Comparison of ENCODE assay signal across 1 cellular context in the genomic region with DNA sequence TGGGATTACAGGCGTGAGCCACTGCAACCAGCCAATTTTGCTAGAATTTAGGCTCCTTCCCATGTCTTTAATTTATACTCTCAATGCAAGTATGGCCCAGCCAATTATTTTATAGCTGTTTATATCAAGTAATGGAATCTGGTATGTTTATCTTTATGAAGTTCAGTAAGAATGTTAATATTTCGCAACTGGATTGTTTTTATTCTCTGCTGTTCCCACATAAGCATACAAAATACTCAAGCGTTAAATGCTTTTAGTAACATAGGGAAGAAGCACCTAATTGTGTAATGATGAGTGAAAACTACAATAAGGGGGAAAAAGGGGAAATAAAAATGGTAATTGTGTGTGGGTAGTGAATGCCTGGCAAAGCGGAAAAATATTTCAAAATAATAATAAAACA.
TF ChIP-seq lines count a peak whose summit lies in the region.

No MANE protein-coding gene starts in this region.

TF ChIP-seq in K562, 482 proteins besides CTCF, POLR2A, EP300 and RAD21 (continued from another document):
- TF ChIP-seq, protein P1, sequence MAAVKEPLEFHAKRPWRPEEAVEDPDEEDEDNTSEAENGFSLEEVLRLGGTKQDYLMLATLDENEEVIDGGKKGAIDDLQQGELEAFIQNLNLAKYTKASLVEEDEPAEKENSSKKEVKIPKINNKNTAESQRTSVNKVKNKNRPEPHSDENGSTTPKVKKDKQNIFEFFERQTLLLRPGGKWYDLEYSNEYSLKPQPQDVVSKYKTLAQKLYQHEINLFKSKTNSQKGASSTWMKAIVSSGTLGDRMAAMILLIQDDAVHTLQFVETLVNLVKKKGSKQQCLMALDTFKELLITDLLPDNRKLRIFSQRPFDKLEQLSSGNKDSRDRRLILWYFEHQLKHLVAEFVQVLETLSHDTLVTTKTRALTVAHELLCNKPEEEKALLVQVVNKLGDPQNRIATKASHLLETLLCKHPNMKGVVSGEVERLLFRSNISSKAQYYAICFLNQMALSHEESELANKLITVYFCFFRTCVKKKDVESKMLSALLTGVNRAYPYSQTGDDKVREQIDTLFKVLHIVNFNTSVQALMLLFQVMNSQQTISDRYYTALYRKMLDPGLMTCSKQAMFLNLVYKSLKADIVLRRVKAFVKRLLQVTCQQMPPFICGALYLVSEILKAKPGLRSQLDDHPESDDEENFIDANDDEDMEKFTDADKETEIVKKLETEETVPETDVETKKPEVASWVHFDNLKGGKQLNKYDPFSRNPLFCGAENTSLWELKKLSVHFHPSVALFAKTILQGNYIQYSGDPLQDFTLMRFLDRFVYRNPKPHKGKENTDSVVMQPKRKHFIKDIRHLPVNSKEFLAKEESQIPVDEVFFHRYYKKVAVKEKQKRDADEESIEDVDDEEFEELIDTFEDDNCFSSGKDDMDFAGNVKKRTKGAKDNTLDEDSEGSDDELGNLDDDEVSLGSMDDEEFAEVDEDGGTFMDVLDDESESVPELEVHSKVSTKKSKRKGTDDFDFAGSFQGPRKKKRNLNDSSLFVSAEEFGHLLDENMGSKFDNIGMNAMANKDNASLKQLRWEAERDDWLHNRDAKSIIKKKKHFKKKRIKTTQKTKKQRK (IDR thresholded peaks at IDR 0.05; ENCODE audit: borderline replicate concordance, low read depth, low read length), result no peak
- TF ChIP-seq, protein P2, sequence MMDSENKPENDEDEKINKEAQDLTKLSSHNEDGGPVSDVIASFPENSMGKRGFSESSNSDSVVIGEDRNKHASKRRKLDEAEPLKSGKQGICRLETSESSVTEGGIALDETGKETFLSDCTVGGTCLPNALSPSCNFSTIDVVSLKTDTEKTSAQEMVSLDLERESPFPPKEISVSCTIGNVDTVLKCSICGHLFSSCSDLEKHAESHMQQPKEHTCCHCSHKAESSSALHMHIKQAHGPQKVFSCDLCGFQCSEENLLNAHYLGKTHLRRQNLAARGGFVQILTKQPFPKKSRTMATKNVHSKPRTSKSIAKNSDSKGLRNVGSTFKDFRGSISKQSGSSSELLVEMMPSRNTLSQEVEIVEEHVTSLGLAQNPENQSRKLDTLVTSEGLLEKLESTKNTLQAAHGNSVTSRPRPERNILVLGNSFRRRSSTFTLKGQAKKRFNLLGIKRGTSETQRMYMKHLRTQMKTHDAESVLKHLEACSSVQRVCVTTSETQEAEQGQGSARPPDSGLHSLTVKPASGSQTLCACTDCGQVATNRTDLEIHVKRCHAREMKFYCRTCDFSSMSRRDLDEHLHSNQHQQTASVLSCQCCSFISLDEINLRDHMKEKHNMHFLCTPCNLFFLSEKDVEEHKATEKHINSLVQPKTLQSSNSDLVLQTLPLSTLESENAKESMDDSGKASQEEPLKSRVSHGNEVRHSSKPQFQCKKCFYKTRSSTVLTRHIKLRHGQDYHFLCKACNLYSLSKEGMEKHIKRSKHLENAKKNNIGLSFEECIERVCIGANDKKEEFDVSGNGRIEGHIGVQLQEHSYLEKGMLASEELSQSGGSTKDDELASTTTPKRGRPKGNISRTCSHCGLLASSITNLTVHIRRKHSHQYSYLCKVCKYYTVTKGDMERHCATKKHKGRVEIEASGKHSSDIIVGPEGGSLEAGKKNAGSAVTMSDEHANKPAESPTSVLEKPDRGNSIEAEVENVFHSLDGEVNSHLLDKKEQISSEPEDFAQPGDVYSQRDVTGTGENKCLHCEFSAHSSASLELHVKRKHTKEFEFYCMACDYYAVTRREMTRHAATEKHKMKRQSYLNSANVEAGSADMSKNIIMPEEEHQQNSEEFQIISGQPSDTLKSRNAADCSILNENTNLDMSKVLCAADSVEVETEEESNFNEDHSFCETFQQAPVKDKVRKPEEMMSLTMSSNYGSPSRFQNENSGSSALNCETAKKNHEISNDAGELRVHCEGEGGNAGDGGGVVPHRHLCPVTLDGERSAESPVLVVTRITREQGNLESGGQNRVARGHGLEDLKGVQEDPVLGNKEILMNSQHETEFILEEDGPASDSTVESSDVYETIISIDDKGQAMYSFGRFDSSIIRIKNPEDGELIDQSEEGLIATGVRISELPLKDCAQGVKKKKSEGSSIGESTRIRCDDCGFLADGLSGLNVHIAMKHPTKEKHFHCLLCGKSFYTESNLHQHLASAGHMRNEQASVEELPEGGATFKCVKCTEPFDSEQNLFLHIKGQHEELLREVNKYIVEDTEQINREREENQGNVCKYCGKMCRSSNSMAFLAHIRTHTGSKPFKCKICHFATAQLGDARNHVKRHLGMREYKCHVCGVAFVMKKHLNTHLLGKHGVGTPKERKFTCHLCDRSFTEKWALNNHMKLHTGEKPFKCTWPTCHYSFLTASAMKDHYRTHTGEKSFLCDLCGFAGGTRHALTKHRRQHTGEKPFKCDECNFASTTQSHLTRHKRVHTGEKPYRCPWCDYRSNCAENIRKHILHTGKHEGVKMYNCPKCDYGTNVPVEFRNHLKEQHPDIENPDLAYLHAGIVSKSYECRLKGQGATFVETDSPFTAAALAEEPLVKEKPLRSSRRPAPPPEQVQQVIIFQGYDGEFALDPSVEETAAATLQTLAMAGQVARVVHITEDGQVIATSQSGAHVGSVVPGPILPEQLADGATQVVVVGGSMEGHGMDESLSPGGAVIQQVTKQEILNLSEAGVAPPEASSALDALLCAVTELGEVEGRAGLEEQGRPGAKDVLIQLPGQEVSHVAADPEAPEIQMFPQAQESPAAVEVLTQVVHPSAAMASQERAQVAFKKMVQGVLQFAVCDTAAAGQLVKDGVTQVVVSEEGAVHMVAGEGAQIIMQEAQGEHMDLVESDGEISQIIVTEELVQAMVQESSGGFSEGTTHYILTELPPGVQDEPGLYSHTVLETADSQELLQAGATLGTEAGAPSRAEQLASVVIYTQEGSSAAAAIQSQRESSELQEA (IDR thresholded peaks at IDR 0.05; ENCODE audit: low read depth), result no peak
- TF ChIP-seq, protein P3, sequence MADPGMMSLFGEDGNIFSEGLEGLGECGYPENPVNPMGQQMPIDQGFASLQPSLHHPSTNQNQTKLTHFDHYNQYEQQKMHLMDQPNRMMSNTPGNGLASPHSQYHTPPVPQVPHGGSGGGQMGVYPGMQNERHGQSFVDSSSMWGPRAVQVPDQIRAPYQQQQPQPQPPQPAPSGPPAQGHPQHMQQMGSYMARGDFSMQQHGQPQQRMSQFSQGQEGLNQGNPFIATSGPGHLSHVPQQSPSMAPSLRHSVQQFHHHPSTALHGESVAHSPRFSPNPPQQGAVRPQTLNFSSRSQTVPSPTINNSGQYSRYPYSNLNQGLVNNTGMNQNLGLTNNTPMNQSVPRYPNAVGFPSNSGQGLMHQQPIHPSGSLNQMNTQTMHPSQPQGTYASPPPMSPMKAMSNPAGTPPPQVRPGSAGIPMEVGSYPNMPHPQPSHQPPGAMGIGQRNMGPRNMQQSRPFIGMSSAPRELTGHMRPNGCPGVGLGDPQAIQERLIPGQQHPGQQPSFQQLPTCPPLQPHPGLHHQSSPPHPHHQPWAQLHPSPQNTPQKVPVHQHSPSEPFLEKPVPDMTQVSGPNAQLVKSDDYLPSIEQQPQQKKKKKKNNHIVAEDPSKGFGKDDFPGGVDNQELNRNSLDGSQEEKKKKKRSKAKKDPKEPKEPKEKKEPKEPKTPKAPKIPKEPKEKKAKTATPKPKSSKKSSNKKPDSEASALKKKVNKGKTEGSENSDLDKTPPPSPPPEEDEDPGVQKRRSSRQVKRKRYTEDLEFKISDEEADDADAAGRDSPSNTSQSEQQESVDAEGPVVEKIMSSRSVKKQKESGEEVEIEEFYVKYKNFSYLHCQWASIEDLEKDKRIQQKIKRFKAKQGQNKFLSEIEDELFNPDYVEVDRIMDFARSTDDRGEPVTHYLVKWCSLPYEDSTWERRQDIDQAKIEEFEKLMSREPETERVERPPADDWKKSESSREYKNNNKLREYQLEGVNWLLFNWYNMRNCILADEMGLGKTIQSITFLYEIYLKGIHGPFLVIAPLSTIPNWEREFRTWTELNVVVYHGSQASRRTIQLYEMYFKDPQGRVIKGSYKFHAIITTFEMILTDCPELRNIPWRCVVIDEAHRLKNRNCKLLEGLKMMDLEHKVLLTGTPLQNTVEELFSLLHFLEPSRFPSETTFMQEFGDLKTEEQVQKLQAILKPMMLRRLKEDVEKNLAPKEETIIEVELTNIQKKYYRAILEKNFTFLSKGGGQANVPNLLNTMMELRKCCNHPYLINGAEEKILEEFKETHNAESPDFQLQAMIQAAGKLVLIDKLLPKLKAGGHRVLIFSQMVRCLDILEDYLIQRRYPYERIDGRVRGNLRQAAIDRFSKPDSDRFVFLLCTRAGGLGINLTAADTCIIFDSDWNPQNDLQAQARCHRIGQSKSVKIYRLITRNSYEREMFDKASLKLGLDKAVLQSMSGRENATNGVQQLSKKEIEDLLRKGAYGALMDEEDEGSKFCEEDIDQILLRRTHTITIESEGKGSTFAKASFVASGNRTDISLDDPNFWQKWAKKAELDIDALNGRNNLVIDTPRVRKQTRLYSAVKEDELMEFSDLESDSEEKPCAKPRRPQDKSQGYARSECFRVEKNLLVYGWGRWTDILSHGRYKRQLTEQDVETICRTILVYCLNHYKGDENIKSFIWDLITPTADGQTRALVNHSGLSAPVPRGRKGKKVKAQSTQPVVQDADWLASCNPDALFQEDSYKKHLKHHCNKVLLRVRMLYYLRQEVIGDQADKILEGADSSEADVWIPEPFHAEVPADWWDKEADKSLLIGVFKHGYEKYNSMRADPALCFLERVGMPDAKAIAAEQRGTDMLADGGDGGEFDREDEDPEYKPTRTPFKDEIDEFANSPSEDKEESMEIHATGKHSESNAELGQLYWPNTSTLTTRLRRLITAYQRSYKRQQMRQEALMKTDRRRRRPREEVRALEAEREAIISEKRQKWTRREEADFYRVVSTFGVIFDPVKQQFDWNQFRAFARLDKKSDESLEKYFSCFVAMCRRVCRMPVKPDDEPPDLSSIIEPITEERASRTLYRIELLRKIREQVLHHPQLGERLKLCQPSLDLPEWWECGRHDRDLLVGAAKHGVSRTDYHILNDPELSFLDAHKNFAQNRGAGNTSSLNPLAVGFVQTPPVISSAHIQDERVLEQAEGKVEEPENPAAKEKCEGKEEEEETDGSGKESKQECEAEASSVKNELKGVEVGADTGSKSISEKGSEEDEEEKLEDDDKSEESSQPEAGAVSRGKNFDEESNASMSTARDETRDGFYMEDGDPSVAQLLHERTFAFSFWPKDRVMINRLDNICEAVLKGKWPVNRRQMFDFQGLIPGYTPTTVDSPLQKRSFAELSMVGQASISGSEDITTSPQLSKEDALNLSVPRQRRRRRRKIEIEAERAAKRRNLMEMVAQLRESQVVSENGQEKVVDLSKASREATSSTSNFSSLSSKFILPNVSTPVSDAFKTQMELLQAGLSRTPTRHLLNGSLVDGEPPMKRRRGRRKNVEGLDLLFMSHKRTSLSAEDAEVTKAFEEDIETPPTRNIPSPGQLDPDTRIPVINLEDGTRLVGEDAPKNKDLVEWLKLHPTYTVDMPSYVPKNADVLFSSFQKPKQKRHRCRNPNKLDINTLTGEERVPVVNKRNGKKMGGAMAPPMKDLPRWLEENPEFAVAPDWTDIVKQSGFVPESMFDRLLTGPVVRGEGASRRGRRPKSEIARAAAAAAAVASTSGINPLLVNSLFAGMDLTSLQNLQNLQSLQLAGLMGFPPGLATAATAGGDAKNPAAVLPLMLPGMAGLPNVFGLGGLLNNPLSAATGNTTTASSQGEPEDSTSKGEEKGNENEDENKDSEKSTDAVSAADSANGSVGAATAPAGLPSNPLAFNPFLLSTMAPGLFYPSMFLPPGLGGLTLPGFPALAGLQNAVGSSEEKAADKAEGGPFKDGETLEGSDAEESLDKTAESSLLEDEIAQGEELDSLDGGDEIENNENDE (IDR thresholded peaks at IDR 0.05; ENCODE audit: low read depth, low read length), result no peak
- TF ChIP-seq PTTG1 (tag; IDR thresholded peaks at IDR 0.05; ENCODE audit: low read depth), result no peak
